Comparison of ENCODE assay signal across 20 cellular contexts in the genomic region with DNA sequence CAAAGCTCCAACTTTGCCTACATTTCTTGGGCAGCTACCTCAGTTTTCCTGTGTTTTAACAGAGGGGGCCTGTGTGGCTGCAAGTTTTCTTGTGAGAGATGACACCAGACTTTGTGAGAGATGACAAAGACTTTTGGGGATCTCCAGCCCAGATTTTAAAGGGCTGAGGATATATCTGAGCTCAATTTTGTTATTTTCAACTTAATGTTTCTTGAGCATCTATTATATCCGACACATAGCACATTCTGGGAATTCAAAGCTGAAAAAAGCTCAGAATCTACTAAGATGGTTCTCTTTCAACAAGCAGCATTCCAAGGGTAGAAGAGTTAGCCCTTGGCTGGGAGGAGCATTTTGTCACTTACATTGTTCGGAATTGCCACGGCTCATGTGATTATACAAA. TPM values are rescaled to one million over a fixed set of nuclear protein-coding genes. Genes with fewer than 3 reads are reported as not detected.
DNase-seq lines count a peak whose midpoint lies in the region; ATAC-seq, FAIRE-seq and TF ChIP-seq lines count a peak whose summit lies in the region.
"Had no signal": no experiment of that assay in that cellular context is flagged by ENCODE, and none has a peak within 500 bp of the region (broad histone marks: within the 10 kb centered on the region; RNA-seq: fewer than 3 reads in every experiment).

No MANE protein-coding gene starts in this region.

- H3K14ac ChIP-seq in mesenchymal stem cell (ENCODE audit: low read length in 2 of 2) (no peak overlapping the region), trophoblast cell (ENCODE audit: low read length) (peak overlapping the region; percentile 61)

- no CpG with 5 or more reads among the region's 3 CpGs for WGBS in mesenchymal stem cell
- WGBS in trophoblast cell (ENCODE audit: extremely low coverage, insufficient coverage, insufficient read length), result no CpG with 5 or more reads among the region's 3 CpGs

- POLR2A ChIA-PET in HEK293 (lab: Yijun Ruan, JAX), result interaction anchor here (1.0 kb wide), 1 partner anchor 17 kb away, joined by 3 read pairs; no protein-coding TSS in a partner anchor

- H2AK5ac ChIP-seq in mesenchymal stem cell (ENCODE audit: low read length, severe bottlenecking) (peak overlapping the region; percentile 76), trophoblast cell (ENCODE audit: low read length) (no peak overlapping the region)

- no peaks in the 10 kb centered on the region for H4K20me1 ChIP-seq in astrocyte (ENCODE audit: insufficient read depth, low read length)
- H4K20me1 ChIP-seq: BLaER1 treated with 17β-estradiol and CSF1 and Interleukin-3, amounts not matched to agents 10 nM and 100 nM had no signal

- H3K9me3 ChIP-seq in HEK293 (ENCODE audit: control insufficient read depth, insufficient read depth, low read depth, low read length), result no peaks in the 10 kb centered on the region
- no peaks in the 10 kb centered on the region for H3K9me3 ChIP-seq in astrocyte (ENCODE audit: insufficient read depth, low read depth, low read length)
- H3K9me3 ChIP-seq in mesenchymal stem cell (ENCODE audit: control insufficient read depth, low read length), result no peaks in the 10 kb centered on the region
- no peaks in the 10 kb centered on the region for H3K9me3 ChIP-seq in trophoblast cell (ENCODE audit: insufficient read depth, low read depth, low read length)
- H3K9me3 ChIP-seq: BLaER1 treated with 17β-estradiol and CSF1 and Interleukin-3, amounts not matched to agents 10 nM and 100 nM; SK-N-SH had no signal

- ATAC-seq in HG03469 (IDR thresholded peaks at IDR 0.05; ENCODE audit: unreplicated experiment), result no peak
- ATAC-seq: CD8-positive, alpha-beta T cell; HepG2 had no signal

- H3K36me3 ChIP-seq in HEK293 (ENCODE audit: control insufficient read depth in 2 of 2, insufficient read depth in 1 of 2, low read length in 2 of 2), result no peaks in the 10 kb centered on the region
- H3K36me3 ChIP-seq in astrocyte (ENCODE audit: insufficient read depth, low read length), result no peaks in the 10 kb centered on the region
- H3K36me3 ChIP-seq in mesenchymal stem cell (ENCODE audit: control insufficient read depth in 1 of 2, insufficient read depth in 2 of 2, low read depth in 1 of 2, low read length in 2 of 2), result no peaks in the 10 kb centered on the region
- H3K36me3 ChIP-seq in trophoblast cell (ENCODE audit: control insufficient read depth in 1 of 2, insufficient read depth in 2 of 2, low read length in 2 of 2), result no peaks in the 10 kb centered on the region
- H3K36me3 ChIP-seq: BLaER1 treated with 17β-estradiol and CSF1 and Interleukin-3, amounts not matched to agents 10 nM and 100 nM had no signal

- H3K23ac ChIP-seq in mesenchymal stem cell (ENCODE audit: low read length in 2 of 2) (no peak overlapping the region), trophoblast cell (ENCODE audit: low read length) (no peak overlapping the region)

- H3K4me2 ChIP-seq in astrocyte (ENCODE audit: low read length), result peak overlapping the region; percentile 41
- H3K4me2 ChIP-seq in mesenchymal stem cell (ENCODE audit: low read length, poor library complexity, severe bottlenecking), result no peak overlapping the region
- no peak overlapping the region for H3K4me2 ChIP-seq in trophoblast cell (ENCODE audit: low read length)
- H3K4me2 ChIP-seq: SK-N-SH had no signal

- H3K18ac ChIP-seq in mesenchymal stem cell (ENCODE audit: low read depth in 1 of 2, low read length in 2 of 2) (peak overlapping the region in 1 of 2 experiments; percentile 19), trophoblast cell (ENCODE audit: low read length) (no peak overlapping the region)

- FAIRE-seq in astrocyte (lab: Jason Lieb, UNC), result no peak
- FAIRE-seq: A204.1, HepG2 had no signal

- DNase-seq in astrocyte (ENCODE audit: low read depth) (no peak), mesenchymal stem cell (no peak), trophoblast cell (no peak), glomerular visceral epithelial cell (ENCODE audit: extremely low spot score) (no peak), chondrocyte (ENCODE audit: low spot score) (no peak), endothelial cell (ENCODE audit: low spot score) (no peak)
- DNase-seq: Calu3; CD8-positive, alpha-beta T cell; GF-D8; KBM-7; MV-4-11; NK-92 treated with Interleukin-12 subunit alpha and Interleukin-12 subunit beta, amount 100 ng/mL, for 24 hours; OCI-M1; Right ventricle myocardium superior had no signal

- H3K9me3 Mint-ChIP-seq in astrocyte (ENCODE audit: unreplicated experiment) (peaks cover 4% of the 10 kb centered on the region), chondrocyte (ENCODE audit: low read depth) (no peaks in the 10 kb centered on the region), endothelial cell (ENCODE audit: unreplicated experiment) (no peaks in the 10 kb centered on the region)
- H3K9me3 Mint-ChIP-seq: CD8-positive, alpha-beta T cell had no signal

- H3K4ac ChIP-seq in mesenchymal stem cell (ENCODE audit: low read depth in 1 of 2, low read length in 2 of 2), result no peak overlapping the region
- no peak overlapping the region for H3K4ac ChIP-seq in trophoblast cell (ENCODE audit: low read depth, low read length)

- H3K27me3 Mint-ChIP-seq in astrocyte (ENCODE audit: low read depth, unreplicated experiment), result peaks cover 3% of the 10 kb centered on the region
- H3K27me3 Mint-ChIP-seq in chondrocyte (ENCODE audit: low read depth), result no peaks in the 10 kb centered on the region
- H3K27me3 Mint-ChIP-seq in endothelial cell (ENCODE audit: unreplicated experiment), result peaks cover 2% of the 10 kb centered on the region

- no peak overlapping the region for H4K12ac ChIP-seq in trophoblast cell (ENCODE audit: low read depth, low read length)

- H2BK12ac ChIP-seq in mesenchymal stem cell (ENCODE audit: low read length in 2 of 2) (no peak overlapping the region), trophoblast cell (ENCODE audit: low read length) (peak overlapping the region; percentile 77)

- CTCF ChIA-PET in HEK293 (lab: Yijun Ruan, JAX), result interaction anchor here (0.7 to 2.0 kb wide), 7 partner anchors 14 to 428 kb away, joined by 3 to 6 read pairs (median 4); no protein-coding TSS in a partner anchor

- H2AFZ ChIP-seq in astrocyte (ENCODE audit: low read depth, low read length), result no peak overlapping the region
- H2AFZ ChIP-seq in mesenchymal stem cell (ENCODE audit: low read depth, low read length), result no peak overlapping the region
- H2AFZ ChIP-seq in trophoblast cell (ENCODE audit: insufficient read depth, low read length, poor library complexity), result no peak overlapping the region

- H3K27me3 ChIP-seq in astrocyte (ENCODE audit: insufficient read depth, low read length), result no peaks in the 10 kb centered on the region
- H3K27me3 ChIP-seq in mesenchymal stem cell (ENCODE audit: control insufficient read depth in 1 of 2, insufficient read depth in 1 of 2, low read length in 2 of 2), result peaks cover 0 to 7% of the 10 kb centered on the region in 2 experiments
- no peaks in the 10 kb centered on the region for H3K27me3 ChIP-seq in trophoblast cell (ENCODE audit: insufficient read depth, low read length)
- H3K27me3 ChIP-seq: BLaER1 treated with 17β-estradiol and CSF1 and Interleukin-3, amounts not matched to agents 10 nM and 100 nM had no signal

- H4K8ac ChIP-seq in mesenchymal stem cell (ENCODE audit: low read length) (no peak overlapping the region), trophoblast cell (ENCODE audit: low read depth, low read length) (peak overlapping the region; percentile 73)

- H3K36me3 Mint-ChIP-seq in astrocyte (ENCODE audit: low read depth, unreplicated experiment), result no peaks in the 10 kb centered on the region
- no peaks in the 10 kb centered on the region for H3K36me3 Mint-ChIP-seq in chondrocyte (ENCODE audit: low read depth)
- H3K36me3 Mint-ChIP-seq in endothelial cell (ENCODE audit: low read depth, unreplicated experiment), result no peaks in the 10 kb centered on the region
- H3K36me3 Mint-ChIP-seq: CD8-positive, alpha-beta T cell had no signal

- H3K4me3 ChIP-seq in HEK293 (ENCODE audit: low read depth, low read length), result no peak overlapping the region
- no peak overlapping the region for H3K4me3 ChIP-seq in astrocyte (ENCODE audit: insufficient read depth, low read depth, low read length)
- H3K4me3 ChIP-seq in mesenchymal stem cell (ENCODE audit: insufficient read depth in 1 of 2, low read depth in 1 of 2, low read length in 2 of 2), result no peak overlapping the region
- no peak overlapping the region for H3K4me3 ChIP-seq in trophoblast cell (ENCODE audit: low read depth, low read length)
- H3K4me3 ChIP-seq: BLaER1 treated with 17β-estradiol and CSF1 and Interleukin-3, amounts not matched to agents 10 nM and 100 nM had no signal

- H3K27ac Mint-ChIP-seq in astrocyte (ENCODE audit: unreplicated experiment), result no peak overlapping the region
- no peak overlapping the region for H3K27ac Mint-ChIP-seq in chondrocyte (ENCODE audit: unreplicated experiment)
- H3K27ac Mint-ChIP-seq in endothelial cell (ENCODE audit: unreplicated experiment), result no peak overlapping the region
- H3K27ac Mint-ChIP-seq: CD8-positive, alpha-beta T cell had no signal

- H3K79me2 ChIP-seq in astrocyte (ENCODE audit: insufficient read depth, low read length) (no peaks in the 10 kb centered on the region), trophoblast cell (ENCODE audit: control insufficient read depth, insufficient read depth, low read length, poor library complexity) (peaks cover 3% of the 10 kb centered on the region)

- H3K9ac ChIP-seq in astrocyte (ENCODE audit: low read length) (no peak overlapping the region), mesenchymal stem cell (ENCODE audit: low read length) (no peak overlapping the region), trophoblast cell (ENCODE audit: low read length) (no peak overlapping the region)
- H3K9ac ChIP-seq: BLaER1 treated with 17β-estradiol and CSF1 and Interleukin-3, amounts not matched to agents 10 nM and 100 nM; SK-N-SH had no signal

- no peak overlapping the region for H2BK5ac ChIP-seq in mesenchymal stem cell (ENCODE audit: low read depth, low read length, poor library complexity, severe bottlenecking)
- H2BK5ac ChIP-seq in trophoblast cell (ENCODE audit: low read depth, low read length, poor library complexity), result peak overlapping the region; percentile 73

- H3K79me1 ChIP-seq in mesenchymal stem cell (replicated peaks; ENCODE audit: low read length, poor library complexity, severe bottlenecking), result no peaks in the 10 kb centered on the region
- H3K79me1 ChIP-seq in trophoblast cell (ENCODE audit: low read length), result peaks cover 46% of the 10 kb centered on the region

- H3K4me1 ChIP-seq in HEK293 (ENCODE audit: control insufficient read depth, insufficient read depth, low read length) (peaks cover 28% of the 10 kb centered on the region), astrocyte (ENCODE audit: insufficient read depth, low read length) (peaks cover 45% of the 10 kb centered on the region), mesenchymal stem cell (ENCODE audit: control insufficient read depth, insufficient read depth, low read depth, low read length) (peaks cover 18% of the 10 kb centered on the region), trophoblast cell (ENCODE audit: control insufficient read depth in 1 of 2, insufficient read depth in 2 of 2, low read length in 2 of 2) (peaks cover 29 to 33% of the 10 kb centered on the region in 2 experiments)

- H3K4me3 Mint-ChIP-seq in astrocyte (ENCODE audit: unreplicated experiment) (no peak overlapping the region), chondrocyte (ENCODE audit: unreplicated experiment) (no peak overlapping the region), endothelial cell (ENCODE audit: unreplicated experiment) (no peak overlapping the region)
- H3K4me3 Mint-ChIP-seq: CD8-positive, alpha-beta T cell had no signal

- H2BK120ac ChIP-seq in mesenchymal stem cell (ENCODE audit: low read depth, low read length) (no peak overlapping the region), trophoblast cell (ENCODE audit: insufficient read depth, low read length, poor library complexity) (peak overlapping the region; percentile 43)

- H3K27ac ChIP-seq in HEK293 (ENCODE audit: extremely low read depth, low read depth, low read length), result no peak overlapping the region
- no peak overlapping the region for H3K27ac ChIP-seq in astrocyte (ENCODE audit: low read depth, low read length)
- H3K27ac ChIP-seq in mesenchymal stem cell (ENCODE audit: low read length, poor library complexity, severe bottlenecking), result no peak overlapping the region
- H3K27ac ChIP-seq in trophoblast cell (ENCODE audit: low read depth, low read length), result peak overlapping the region; percentile 97
- H3K27ac ChIP-seq: BLaER1 treated with 17β-estradiol and CSF1 and Interleukin-3, amounts not matched to agents 10 nM and 100 nM had no signal

- H3K4me1 Mint-ChIP-seq in astrocyte (ENCODE audit: low read depth, unreplicated experiment) (peaks cover 62% of the 10 kb centered on the region), chondrocyte (ENCODE audit: low read depth) (peaks cover 57% of the 10 kb centered on the region), endothelial cell (ENCODE audit: unreplicated experiment) (peaks cover 40% of the 10 kb centered on the region)

- no peak for TF ChIP-seq CTCF in HEK293 (tag by site-specific recombination; IDR thresholded peaks at IDR 0.05)
- TF ChIP-seq CTCF in astrocyte (IDR thresholded peaks at IDR 0.05; ENCODE audit: insufficient read depth, low read depth, low read length), result no peak
- no peak for TF ChIP-seq CTCF in chondrocyte (IDR thresholded peaks at IDR 0.05)
- TF ChIP-seq CTCF in endothelial cell (IDR thresholded peaks at IDR 0.05; ENCODE audit: unreplicated experiment), result no peak

- H2BK15ac ChIP-seq in mesenchymal stem cell (ENCODE audit: low read depth, poor library complexity, severe bottlenecking), result no peak overlapping the region

- H4K91ac ChIP-seq in mesenchymal stem cell (ENCODE audit: low read length), result no peak overlapping the region
- H4K91ac ChIP-seq in trophoblast cell (ENCODE audit: low read depth, low read length), result peak overlapping the region; percentile 78

RNA-seq across cellular contexts. Expression of gene PTGFRN, which starts 53.4 kb away (rescaled TPM):
- total RNA-seq in astrocyte (157 and 213 TPM in 2 replicates), chondrocyte (79.7 to 123 TPM (median 117 TPM) in 3 replicates), endothelial cell (ENCODE audit: unreplicated experiment) (23.7 TPM)
- 73.6 TPM for polyA plus RNA-seq in mesenchymal stem cell (2013, experiment 1 of 2)
- polyA plus RNA-seq in mesenchymal stem cell (2013, experiment 2 of 2), result 75.7 TPM
- 83.0 and 85.0 TPM in 2 replicates for polyA plus RNA-seq in trophoblast cell (2013)
